14 cellular contexts compared by ENCODE assay signal in genomic region chr12:10634427-10634826, GRCh38. TPM values are rescaled to one million over a fixed set of nuclear protein-coding genes. Genes with fewer than 3 reads are reported as not detected.
DNase-seq lines count a peak whose midpoint lies in the region; ATAC-seq, FAIRE-seq and TF ChIP-seq lines count a peak whose summit lies in the region.
"Had no signal": no experiment of that assay in that cellular context is flagged by ENCODE, and none has a peak within 500 bp of the region (broad histone marks: within the 10 kb centered on the region; RNA-seq: fewer than 3 reads in every experiment).

No MANE protein-coding gene starts in this region.

- no peaks in the 10 kb centered on the region for H3K4me1 ChIP-seq in foreskin keratinocyte
- H3K4me1 ChIP-seq: pancreas, suprapubic skin had no signal

- peak; percentile 24 for DNase-seq in A172 (ENCODE audit: low spot score)
- DNase-seq in H54 (ENCODE audit: insufficient read length, low spot score) = peak; percentile 21
- peak; percentile 25 for DNase-seq in SW480 (ENCODE audit: low spot score)
- peak in 1 of 2 donors; percentile 51 for DNase-seq in foreskin keratinocyte
- DNase-seq in left colon = no peak
- DNase-seq in pons (ENCODE audit: low spot score) = no peak
- no peak for DNase-seq in NCI-H1436 (lab: John Stamatoyannopoulos, UW)
- DNase-seq in GM10266 (ENCODE audit: extremely low spot score) = no peak
- DNase-seq: activated T-cell treated with anti-CD3 and anti-CD28 coated beads, Interleukin-2, amount 50 U/mL, for 1 hour; esophagus squamous epithelium; midbrain; NCI-H226; pancreas had no signal

- FAIRE-seq in H54 (lab: Jason Lieb, UNC) = peak; percentile 43
- FAIRE-seq: pancreas had no signal

- TF ChIP-seq CTCF in foreskin keratinocyte (conservative IDR thresholded peaks at IDR 0.05) = no peak
- no peak for TF ChIP-seq CTCF in GM10266 (IDR thresholded peaks at IDR 0.05; ENCODE audit: control insufficient read depth, insufficient read depth, low read depth, missing control alignments)

- H3K27me3 ChIP-seq in foreskin keratinocyte = no peaks in the 10 kb centered on the region
- H3K27me3 ChIP-seq: esophagus squamous epithelium, pancreas, suprapubic skin had no signal

- intact Hi-C loops in left colon (cut with DNase I, micrococcal nuclease) = no loop called here

- peak; percentile 18 for ATAC-seq in foreskin keratinocyte
- ATAC-seq in left colon = no peak
- ATAC-seq: pancreas had no signal

- TF ChIP-seq POLR2A in H54 (IDR thresholded peaks at IDR 0.05; ENCODE audit: low read depth, low read length) = no peak

- H3K27ac ChIP-seq in foreskin keratinocyte = no peak overlapping the region
- H3K27ac ChIP-seq: pancreas, suprapubic skin had no signal

RNA-seq across cellular contexts. Expression of gene MAGOHB, which starts 21.0 kb away (rescaled TPM):
- 28.6 and 35.9 TPM in 2 replicates for total RNA-seq in A172 (2014; rRNA removed; shearing (Covaris generic))
- 44.5 and 48.3 TPM in 2 replicates for total RNA-seq in foreskin keratinocyte
- 58.2 and 60.4 TPM in 2 replicates for polyA plus RNA-seq in foreskin keratinocyte
- total RNA-seq in left colon = 10 to 100 TPM; 10.4 to 13.4 TPM

RNA-seq across cellular contexts. Expression of gene STYK1, which starts 39.4 kb away (rescaled TPM):
- 0.12 and 9.9 TPM in 2 replicates for total RNA-seq in A172 (2014; rRNA removed; shearing (Covaris generic))
- total RNA-seq in foreskin keratinocyte (3.1 and 3.7 TPM in 2 replicates), left colon (10 to 100 TPM; 36.3 to 41.9 TPM)
- polyA plus RNA-seq in foreskin keratinocyte = 1.2 and 1.3 TPM in 2 replicates

Comparison
In these comparisons a context has a peak if more than half of its experiments do, and no peak if none do; other contexts are left out.
1. DNase-seq: peak in A172 (single experiment), H54 (single experiment) and SW480 (single experiment); none in left colon (0 of 2), pons (single experiment), NCI-H1436 (single experiment) and GM10266 (single experiment).